In genomic region chr10:5895804-5896203, GRCh38 we compare ENCODE assay signal across 9 cellular contexts. TPM values are rescaled to one million over a fixed set of nuclear protein-coding genes. Genes with fewer than 3 reads are reported as not detected.
DNase-seq lines count a peak whose midpoint lies in the region; ATAC-seq and TF ChIP-seq lines count a peak whose summit lies in the region.
"Had no signal": no experiment of that assay in that cellular context is flagged by ENCODE, and none has a peak within 500 bp of the region (broad histone marks: within the 10 kb centered on the region; RNA-seq: fewer than 3 reads in every experiment).

No MANE protein-coding gene starts in this region.

- H3K27ac Mint-ChIP-seq in activated naive CD8-positive, alpha-beta T cell treated with anti-CD3 and anti-CD28 coated beads, Interleukin-2, amount 10 ng/mL, durations not matched to agents 7 days and 5 days, result peak overlapping the region; percentile 50

- H3K4me2 ChIP-seq in hepatocyte, result no peak overlapping the region

- peaks cover 44% of the 10 kb centered on the region for H3K36me3 Mint-ChIP-seq in activated naive CD8-positive, alpha-beta T cell treated with anti-CD3 and anti-CD28 coated beads, Interleukin-2, amount 10 ng/mL, durations not matched to agents 7 days and 5 days

- peaks cover 25% of the 10 kb centered on the region for H4K20me1 ChIP-seq in hepatocyte (ENCODE audit: insufficient read depth, poor library complexity, severe bottlenecking)

- H3K27me3 Mint-ChIP-seq in activated naive CD8-positive, alpha-beta T cell treated with anti-CD3 and anti-CD28 coated beads, Interleukin-2, amount 10 ng/mL, durations not matched to agents 7 days and 5 days, result no peaks in the 10 kb centered on the region

- H3K9me2 ChIP-seq in hepatocyte (replicated peaks; ENCODE audit: insufficient read depth), result no peaks in the 10 kb centered on the region

- 96% methylated on average over 9 of the region's 9 CpGs for whole genome bisulfite sequencing in hepatocyte (ENCODE audit: low lambda C conversion rate, missing lambda C conversion rate)

- no peak overlapping the region for H3K4me3 Mint-ChIP-seq in activated naive CD8-positive, alpha-beta T cell treated with anti-CD3 and anti-CD28 coated beads, Interleukin-2, amount 10 ng/mL, durations not matched to agents 7 days and 5 days

- H3K27me3 ChIP-seq in hepatocyte, result no peaks in the 10 kb centered on the region

- DNase-seq in GM12865 (ENCODE audit: low read depth), result peak; percentile 81
- no peak for DNase-seq in activated naive CD8-positive, alpha-beta T cell treated with anti-CD3 and anti-CD28 coated beads, Interleukin-2, amount 10 ng/mL, durations not matched to agents 7 days and 5 days
- no peak for DNase-seq in hepatocyte (ENCODE audit: low spot score)
- no peak for DNase-seq in AG08395 (ENCODE audit: low spot score)
- no peak for DNase-seq in NCI-H2227 treated with DMSO at 0.1 percent for 48 hours (lab: John Stamatoyannopoulos, UW)
- DNase-seq: KBM-7 had no signal

- no peak for TF ChIP-seq CTCF in GM12865 (IDR thresholded peaks at IDR 0.05; ENCODE audit: insufficient read depth, low read depth, low read length, missing control alignments)
- TF ChIP-seq CTCF in hepatocyte (IDR thresholded peaks at IDR 0.05; ENCODE audit: poor library complexity), result no peak

- peaks cover 2% of the 10 kb centered on the region for H3K9me3 Mint-ChIP-seq in activated naive CD8-positive, alpha-beta T cell treated with anti-CD3 and anti-CD28 coated beads, Interleukin-2, amount 10 ng/mL, durations not matched to agents 7 days and 5 days

- POLR2A ChIA-PET in activated naive CD8-positive, alpha-beta T cell treated with anti-CD3 and anti-CD28 coated beads, Interleukin-2, amount 10 ng/mL, durations not matched to agents 7 days and 5 days (lab: Charles Lee), result no interaction called here

- no peak for TF ChIP-seq POLR2A in GM18505 (IDR thresholded peaks at IDR 0.05; ENCODE audit: borderline replicate concordance, extremely low read depth, insufficient read depth, insufficient read length)

- peak; percentile 70 for ATAC-seq in GM19351 (IDR thresholded peaks at IDR 0.05; ENCODE audit: unreplicated experiment)
- peak; percentile 75 for ATAC-seq in HG03060 (IDR thresholded peaks at IDR 0.05; ENCODE audit: low read depth, unreplicated experiment)
- ATAC-seq in activated naive CD8-positive, alpha-beta T cell treated with anti-CD3 and anti-CD28 coated beads, Interleukin-2, amount 10 ng/mL, durations not matched to agents 7 days and 5 days (ENCODE audit: low read depth), result no peak
- ATAC-seq in GM18505 (IDR thresholded peaks at IDR 0.05; ENCODE audit: unreplicated experiment), result no peak

- H3K79me2 ChIP-seq in hepatocyte, result peaks cover 95% of the 10 kb centered on the region

- H2AFZ ChIP-seq in hepatocyte, result no peak overlapping the region

- peaks cover 33% of the 10 kb centered on the region for H3K4me1 Mint-ChIP-seq in activated naive CD8-positive, alpha-beta T cell treated with anti-CD3 and anti-CD28 coated beads, Interleukin-2, amount 10 ng/mL, durations not matched to agents 7 days and 5 days

- H3K4me1 ChIP-seq in hepatocyte (ENCODE audit: insufficient read depth), result peaks cover 8% of the 10 kb centered on the region

- H3K4me3 ChIP-seq in GM12865 (ENCODE audit: low read depth, low read length) (peak overlapping the region; percentile 15), hepatocyte (no peak overlapping the region)

- H3K27ac ChIP-seq in hepatocyte, result no peak overlapping the region

- H3K9me3 ChIP-seq in hepatocyte (ENCODE audit: low read depth), result no peaks in the 10 kb centered on the region

- no peaks in the 10 kb centered on the region for H3K36me3 ChIP-seq in hepatocyte (replicated peaks; ENCODE audit: insufficient read depth, low read depth)

RNA-seq across cellular contexts. Expression of gene FBH1, which starts 5.8 kb away (rescaled TPM):
- 10 to 100 TPM; 71.6 to 72.9 TPM for total RNA-seq in activated naive CD8-positive, alpha-beta T cell treated with anti-CD3 and anti-CD28 coated beads, Interleukin-2, amount 10 ng/mL, durations not matched to agents 7 days and 5 days
- total RNA-seq in hepatocyte, result 66.1 and 66.4 TPM in 2 replicates
- polyA plus RNA-seq in hepatocyte, result 72.9 and 80.3 TPM in 2 replicates

RNA-seq across cellular contexts. Expression of gene ANKRD16, which starts 6.1 kb away (rescaled TPM):
- 1 to 10 TPM; 6.2 to 6.3 TPM for total RNA-seq in activated naive CD8-positive, alpha-beta T cell treated with anti-CD3 and anti-CD28 coated beads, Interleukin-2, amount 10 ng/mL, durations not matched to agents 7 days and 5 days
- total RNA-seq in hepatocyte, result 4.6 and 6.8 TPM in 2 replicates
- 11.5 and 15.7 TPM in 2 replicates for polyA plus RNA-seq in hepatocyte

Comparison
In these comparisons a context has a peak if more than half of its experiments do, and no peak if none do; other contexts are left out.
1. ATAC-seq: peak in GM19351 (single experiment) and HG03060 (single experiment); none in activated naive CD8-positive, alpha-beta T cell treated with anti-CD3 and anti-CD28 coated beads, Interleukin-2, amount 10 ng/mL, durations not matched to agents 7 days and 5 days (single experiment) and GM18505 (single experiment).